ENCODE assay signal across 9 cellular contexts in genomic region chr14:93013368-93013719, GRCh38.
DNase-seq lines count a peak whose midpoint lies in the region; ATAC-seq lines count a peak whose summit lies in the region.
"Had no signal": no experiment of that assay in that cellular context is flagged by ENCODE, and none has a peak within 500 bp of the region (broad histone marks: within the 10 kb centered on the region; RNA-seq: fewer than 3 reads in every experiment).

No MANE protein-coding gene starts in this region.

- no peaks in the 10 kb centered on the region for H3K9me3 Mint-ChIP-seq in activated naive CD8-positive, alpha-beta T cell treated with anti-CD3 and anti-CD28 coated beads for 36 hours
- no peaks in the 10 kb centered on the region for H3K9me3 Mint-ChIP-seq in naive B cell
- no peaks in the 10 kb centered on the region for H3K9me3 Mint-ChIP-seq in activated CD4-positive, alpha-beta T cell treated with anti-CD3 and anti-CD28 coated beads for 36 hours (ENCODE audit: low read depth)

- ATAC-seq in naive B cell (ENCODE audit: low read depth in 2 of 2) (no peak), GM21381 (IDR thresholded peaks at IDR 0.05; ENCODE audit: unreplicated experiment) (no peak), HG03432 (IDR thresholded peaks at IDR 0.05; ENCODE audit: unreplicated experiment) (no peak)
- ATAC-seq in activated CD4-positive, alpha-beta T cell treated with anti-CD3 and anti-CD28 coated beads for 36 hours: no peak

- H3K4me2 ChIP-seq in GM23248 (ENCODE audit: unreplicated experiment): peak overlapping the region; percentile 76

- CTCF ChIA-PET in activated CD4-positive, alpha-beta T cell treated with anti-CD3 and anti-CD28 coated beads for 36 hours (lab: Charles Lee): no interaction called here

- H3K9me2 ChIP-seq in GM23248 (ENCODE audit: insufficient read depth): no peaks in the 10 kb centered on the region

- peak overlapping the region; percentile 55 for H3K9ac ChIP-seq in GM23248

- no peaks in the 10 kb centered on the region for H4K20me1 ChIP-seq in GM23248 (ENCODE audit: insufficient read depth)

- DNase-seq in CD1c-positive myeloid dendritic cell (ENCODE audit: extremely low spot score) (peak; percentile 88), GM23248 (peak; percentile 89), naive B cell (no peak), NAMALWA (ENCODE audit: low spot score) (no peak)
- no peak for DNase-seq in activated naive CD8-positive, alpha-beta T cell treated with anti-CD3 and anti-CD28 coated beads for 36 hours
- DNase-seq in activated CD4-positive, alpha-beta T cell treated with anti-CD3 and anti-CD28 coated beads for 36 hours: no peak
- DNase-seq: erythroblast had no signal

- in situ Hi-C loops in GM23248 (cut with MboI): no loop called here

- H3K9me3 ChIP-seq in GM23248 (ENCODE audit: low read depth): no peaks in the 10 kb centered on the region

- H3K4me3 Mint-ChIP-seq in activated naive CD8-positive, alpha-beta T cell treated with anti-CD3 and anti-CD28 coated beads for 36 hours: no peak overlapping the region
- H3K4me3 Mint-ChIP-seq in naive B cell: peak overlapping the region in 1 of 8 donors; percentile 32
- no peak overlapping the region for H3K4me3 Mint-ChIP-seq in activated CD4-positive, alpha-beta T cell treated with anti-CD3 and anti-CD28 coated beads for 36 hours

- H3K4me1 ChIP-seq in GM23248 (ENCODE audit: insufficient read depth): peaks cover 41% of the 10 kb centered on the region

- no peaks in the 10 kb centered on the region for H3K27me3 ChIP-seq in GM23248 (replicated peaks; ENCODE audit: insufficient read depth)

- H3K79me2 ChIP-seq in GM23248 (ENCODE audit: insufficient read depth): no peaks in the 10 kb centered on the region

- H3K4me1 Mint-ChIP-seq in activated naive CD8-positive, alpha-beta T cell treated with anti-CD3 and anti-CD28 coated beads for 36 hours: peaks cover 25% of the 10 kb centered on the region
- peaks cover 17 to 33% (median 20%) of the 10 kb centered on the region in 3 donors for H3K4me1 Mint-ChIP-seq in naive B cell
- peaks cover 11% of the 10 kb centered on the region for H3K4me1 Mint-ChIP-seq in activated CD4-positive, alpha-beta T cell treated with anti-CD3 and anti-CD28 coated beads for 36 hours

- H3K36me3 Mint-ChIP-seq in activated naive CD8-positive, alpha-beta T cell treated with anti-CD3 and anti-CD28 coated beads for 36 hours: no peaks in the 10 kb centered on the region
- no peaks in the 10 kb centered on the region for H3K36me3 Mint-ChIP-seq in naive B cell
- H3K36me3 Mint-ChIP-seq in activated CD4-positive, alpha-beta T cell treated with anti-CD3 and anti-CD28 coated beads for 36 hours (ENCODE audit: low read depth): peaks cover 4% of the 10 kb centered on the region

- POLR2A ChIA-PET in activated CD4-positive, alpha-beta T cell treated with anti-CD3 and anti-CD28 coated beads for 36 hours (lab: Charles Lee): no interaction called here

- H3K27ac ChIP-seq in GM23248: peak overlapping the region; percentile 79

- H3K4me3 ChIP-seq in GM23248: 0 out of 2 replicates have a peak overlapping the region, but pooled peaks have one; percentile 23

- no peaks in the 10 kb centered on the region for H3K36me3 ChIP-seq in GM23248 (ENCODE audit: low read depth)

- intact Hi-C loops in activated CD4-positive, alpha-beta T cell treated with anti-CD3 and anti-CD28 coated beads for 36 hours (cut with DNase I, micrococcal nuclease): no loop called here

- 15 to 21% methylated on average over 3 of the region's 3 CpGs for WGBS in GM23248 (ENCODE audit: low coverage in 1 of 2, low lambda C conversion rate in 2 of 2, missing lambda C conversion rate in 2 of 2), 2 experiments

- no peaks in the 10 kb centered on the region for H3K27me3 Mint-ChIP-seq in activated naive CD8-positive, alpha-beta T cell treated with anti-CD3 and anti-CD28 coated beads for 36 hours
- no peaks in the 10 kb centered on the region for H3K27me3 Mint-ChIP-seq in naive B cell
- no peaks in the 10 kb centered on the region for H3K27me3 Mint-ChIP-seq in activated CD4-positive, alpha-beta T cell treated with anti-CD3 and anti-CD28 coated beads for 36 hours

- 0 out of 2 replicates have a peak overlapping the region, but pooled peaks have one; percentile 36 for H2AFZ ChIP-seq in GM23248

- peak overlapping the region; percentile 62 for H3K27ac Mint-ChIP-seq in activated naive CD8-positive, alpha-beta T cell treated with anti-CD3 and anti-CD28 coated beads for 36 hours
- peak overlapping the region in 4 of 6 donors; percentile 44 to 75 (median 66) for H3K27ac Mint-ChIP-seq in naive B cell
- H3K27ac Mint-ChIP-seq in activated CD4-positive, alpha-beta T cell treated with anti-CD3 and anti-CD28 coated beads for 36 hours: no peak overlapping the region

- peaks cover 5% of the 10 kb centered on the region; the same call in 1 of the 2 replicates for H3F3A ChIP-seq in GM23248 (ENCODE audit: insufficient read depth)

Comparison
In these comparisons a context has a peak if more than half of its experiments do, and no peak if none do; other contexts are left out.
1. DNase-seq: peak in CD1c-positive myeloid dendritic cell (single experiment) and GM23248 (single experiment); none in activated naive CD8-positive, alpha-beta T cell treated with anti-CD3 and anti-CD28 coated beads for 36 hours (single experiment), naive B cell (single experiment), NAMALWA (single experiment) and activated CD4-positive, alpha-beta T cell treated with anti-CD3 and anti-CD28 coated beads for 36 hours (single experiment).